Comparison of ENCODE assay signal across 9 cellular contexts in the genomic region with DNA sequence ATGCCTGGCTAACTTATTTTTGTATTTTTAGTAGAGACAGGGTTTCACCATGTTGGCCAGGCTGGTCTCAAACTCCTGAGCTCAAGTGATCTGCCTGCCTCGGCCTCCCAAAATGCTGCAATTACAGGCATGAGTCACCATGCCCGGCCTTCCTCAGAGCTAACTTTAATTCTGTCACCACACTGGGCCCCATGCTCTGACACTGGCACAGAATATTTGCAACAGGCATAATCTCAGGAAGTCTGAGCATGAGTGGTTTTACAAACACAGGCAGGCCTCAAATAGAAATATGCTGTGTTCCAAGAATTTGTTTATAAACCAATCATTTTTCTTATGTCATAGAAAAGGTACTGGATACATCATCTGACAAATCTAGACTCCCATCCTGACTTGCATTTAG. TPM values are rescaled to one million over a fixed set of nuclear protein-coding genes. Genes with fewer than 3 reads are reported as not detected.
A peak's percentile ranks its signal among the peaks of the same experiment; 100 is the strongest.
DNase-seq lines count a peak whose midpoint lies in the region; ATAC-seq and TF ChIP-seq lines count a peak whose summit lies in the region.
"Had no signal": no experiment of that assay in that cellular context is flagged by ENCODE, and none has a peak within 500 bp of the region (broad histone marks: within the 10 kb centered on the region; RNA-seq: fewer than 3 reads in every experiment).

No MANE protein-coding gene starts in this region.

- peaks cover 78% of the 10 kb centered on the region for H3K4me1 Mint-ChIP-seq in activated CD8-positive, alpha-beta T cell treated with anti-CD3 and anti-CD28 coated beads, Interleukin-2, amount 10 ng/mL, durations not matched to agents 7 days and 5 days (ENCODE audit: low read depth)

- H3K79me2 ChIP-seq in hepatocyte, result no peaks in the 10 kb centered on the region

- no peaks in the 10 kb centered on the region for H3K9me2 ChIP-seq in hepatocyte (replicated peaks; ENCODE audit: insufficient read depth)

- H3K27ac Mint-ChIP-seq in activated CD8-positive, alpha-beta T cell treated with anti-CD3 and anti-CD28 coated beads, Interleukin-2, amount 10 ng/mL, durations not matched to agents 7 days and 5 days, result peak overlapping the region; percentile 81

- H3K4me3 Mint-ChIP-seq in activated CD8-positive, alpha-beta T cell treated with anti-CD3 and anti-CD28 coated beads, Interleukin-2, amount 10 ng/mL, durations not matched to agents 7 days and 5 days, result no peak overlapping the region

- TF ChIP-seq EP300 in suprapubic skin (IDR thresholded peaks at IDR 0.05), result no peak

- no peaks in the 10 kb centered on the region for H3K27me3 ChIP-seq in hepatocyte
- no peaks in the 10 kb centered on the region for H3K27me3 ChIP-seq in suprapubic skin

- no peaks in the 10 kb centered on the region for H3K27me3 Mint-ChIP-seq in activated CD8-positive, alpha-beta T cell treated with anti-CD3 and anti-CD28 coated beads, Interleukin-2, amount 10 ng/mL, durations not matched to agents 7 days and 5 days (ENCODE audit: low read depth)

- peaks cover 10% of the 10 kb centered on the region for H3K36me3 Mint-ChIP-seq in activated CD8-positive, alpha-beta T cell treated with anti-CD3 and anti-CD28 coated beads, Interleukin-2, amount 10 ng/mL, durations not matched to agents 7 days and 5 days (ENCODE audit: low read depth)

- H3K4me1 ChIP-seq in hepatocyte (ENCODE audit: insufficient read depth), result peaks cover 30% of the 10 kb centered on the region
- peaks cover 6% of the 10 kb centered on the region for H3K4me1 ChIP-seq in suprapubic skin

- H3K27ac ChIP-seq in hepatocyte (peak overlapping the region; percentile 58), suprapubic skin (no peak overlapping the region)

- TF ChIP-seq CTCF in hepatocyte (IDR thresholded peaks at IDR 0.05; ENCODE audit: poor library complexity) (no peak), suprapubic skin (IDR thresholded peaks at IDR 0.05) (no peak)

- H2AFZ ChIP-seq in hepatocyte, result no peak overlapping the region

- TF ChIP-seq POLR2A in suprapubic skin (IDR thresholded peaks at IDR 0.05), result no peak

- peak; percentile 38 for ATAC-seq in activated CD8-positive, alpha-beta T cell treated with anti-CD3 and anti-CD28 coated beads, Interleukin-2, amount 10 ng/mL, durations not matched to agents 7 days and 5 days
- ATAC-seq in esophagus mucosa, result no peak

- no peak overlapping the region for H3K4me3 ChIP-seq in hepatocyte
- no peak overlapping the region for H3K4me3 ChIP-seq in suprapubic skin

- no peak overlapping the region for H3K4me2 ChIP-seq in hepatocyte

- H3K9me3 ChIP-seq in hepatocyte (ENCODE audit: low read depth), result no peaks in the 10 kb centered on the region
- H3K9me3 ChIP-seq in suprapubic skin, result no peaks in the 10 kb centered on the region

- H3K9me3 Mint-ChIP-seq in activated CD8-positive, alpha-beta T cell treated with anti-CD3 and anti-CD28 coated beads, Interleukin-2, amount 10 ng/mL, durations not matched to agents 7 days and 5 days (ENCODE audit: insufficient read depth), result no peaks in the 10 kb centered on the region

- DNase-seq in AG20443 (ENCODE audit: low spot score) (peak; percentile 20), LHCN-M2 (ENCODE audit: low read depth) (peak; percentile 36), hepatocyte (ENCODE audit: low spot score) (no peak), NCI-H146 (lab: John Stamatoyannopoulos, UW) (no peak), suprapubic skin (ENCODE audit: low spot score in 2 of 2) (no peak), amniotic stem cell (lab: John Stamatoyannopoulos, UW) (no peak)
- DNase-seq in activated CD8-positive, alpha-beta T cell treated with anti-CD3 and anti-CD28 coated beads, Interleukin-2, amount 10 ng/mL, durations not matched to agents 7 days and 5 days, result peak; percentile 38
- DNase-seq: erythroblast had no signal

- CTCF ChIA-PET in activated CD8-positive, alpha-beta T cell treated with anti-CD3 and anti-CD28 coated beads, Interleukin-2, amount 10 ng/mL, durations not matched to agents 7 days and 5 days (lab: Charles Lee), result interaction anchor here (0.8 to 1.5 kb wide), 7 partner anchors 9 to 130 kb away, joined by 3 to 6 read pairs (median 4); no protein-coding TSS in a partner anchor

- H3K36me3 ChIP-seq in hepatocyte (replicated peaks; ENCODE audit: insufficient read depth, low read depth) (no peaks in the 10 kb centered on the region), suprapubic skin (no peaks in the 10 kb centered on the region)

- POLR2A ChIA-PET in activated CD8-positive, alpha-beta T cell treated with anti-CD3 and anti-CD28 coated beads, Interleukin-2, amount 10 ng/mL, durations not matched to agents 7 days and 5 days (lab: Charles Lee), result interaction anchor here (0.8 to 7.3 kb wide), 8 partner anchors 8 to 130 kb away, joined by 3 to 73 read pairs (median 9); partner anchors contain the start of gene TMSB4X

- H4K20me1 ChIP-seq in hepatocyte (ENCODE audit: insufficient read depth, poor library complexity, severe bottlenecking), result no peaks in the 10 kb centered on the region

- 61% methylated on average over 2 of the region's 2 CpGs for WGBS in hepatocyte (ENCODE audit: low lambda C conversion rate, missing lambda C conversion rate)
- WGBS in suprapubic skin, result 57% methylated on average over 2 of the region's 2 CpGs

RNA-seq across cellular contexts. Expression of gene FAM9C, which starts 32.7 kb away (rescaled TPM):
- total RNA-seq in LHCN-M2 (2014; rRNA removed) (not detected in 2 replicates), hepatocyte (not detected in 2 replicates), suprapubic skin (not detected), esophagus mucosa (not detected)
- not detected for polyA plus RNA-seq in LHCN-M2 (2012)
- total RNA-seq in activated CD8-positive, alpha-beta T cell treated with anti-CD3 and anti-CD28 coated beads, Interleukin-2, amount 10 ng/mL, durations not matched to agents 7 days and 5 days, result not detected
- polyA plus RNA-seq in hepatocyte, result not detected in 2 replicates

Comparison
In these comparisons a context has a peak if more than half of its experiments do, and no peak if none do; other contexts are left out.
1. DNase-seq: peak in AG20443 (single experiment), LHCN-M2 (single experiment) and activated CD8-positive, alpha-beta T cell treated with anti-CD3 and anti-CD28 coated beads, Interleukin-2, amount 10 ng/mL, durations not matched to agents 7 days and 5 days (single experiment); none in hepatocyte (single experiment), NCI-H146 (single experiment), suprapubic skin (0 of 2) and amniotic stem cell (single experiment).